Comparison of ENCODE assay signal across 12 cellular contexts in genomic region chr18:9653390-9653789, GRCh38. TPM values are rescaled to one million over a fixed set of nuclear protein-coding genes. Genes with fewer than 3 reads are reported as not detected.
DNase-seq lines count a peak whose midpoint lies in the region; ATAC-seq, FAIRE-seq and TF ChIP-seq lines count a peak whose summit lies in the region.
"Had no signal": no experiment of that assay in that cellular context is flagged by ENCODE, and none has a peak within 500 bp of the region (broad histone marks: within the 10 kb centered on the region; RNA-seq: fewer than 3 reads in every experiment).

No MANE protein-coding gene starts in this region.

- H3K36me3 ChIP-seq in right atrium auricular region (no peaks in the 10 kb centered on the region), HepG2 (replicated peaks in 1 of 2; ENCODE audit: control insufficient read depth in 1 of 2, insufficient read depth in 2 of 2, low read length in 2 of 2) (no peaks in the 10 kb centered on the region), aorta (ENCODE audit: control insufficient read depth in 1 of 2, insufficient read depth in 2 of 2, low read length in 1 of 2) (no peaks in the 10 kb centered on the region)
- H3K36me3 ChIP-seq: cardiac muscle cell had no signal

- POLR2A ChIA-PET in HepG2 (lab: Yijun Ruan, JAX) = no interaction called here

- no peaks in the 10 kb centered on the region for H3K36me3 Mint-ChIP-seq in chondrocyte (ENCODE audit: low read depth)

- no peaks in the 10 kb centered on the region for H4K20me1 ChIP-seq in HepG2 (ENCODE audit: insufficient read depth, low read length)

- BruUV-seq in HepG2 (replicated peaks; lab: Mats Ljungman, UMichigan) = no TSS peak

- TF ChIP-seq EP300 in HepG2 (IDR thresholded peaks at IDR 0.05; ENCODE audit: low read depth in 2 of 2, low read length in 2 of 2) (no peak), HepG2 (CRISPR knock-in tag; IDR thresholded peaks at IDR 0.05; ENCODE audit: borderline replicate concordance) (no peak)

- no peak for ATAC-seq in Right ventricle myocardium inferior
- ATAC-seq in HepG2 = peak; percentile 65
- ATAC-seq in aorta (ENCODE audit: low FRiP score) = peak; percentile 79

- H3K4me3 ChIP-seq in right atrium auricular region (no peak overlapping the region), HepG2 (replicated peaks in 1 of 3; ENCODE audit: insufficient read depth in 1 of 3, low read depth in 2 of 3, low read length in 3 of 3) (no peak overlapping the region), aorta (ENCODE audit: low read length in 2 of 2) (no peak overlapping the region)
- H3K4me3 ChIP-seq: cardiac muscle cell had no signal

- peak; percentile 74 for DNase-seq in Right ventricle myocardium inferior (ENCODE audit: missing footprints)
- no peak for DNase-seq in right atrium auricular region (ENCODE audit: low spot score)
- DNase-seq in chondrocyte (ENCODE audit: low spot score) = no peak
- DNase-seq in HepG2 (ENCODE audit: low spot score) = peak; percentile 57
- DNase-seq in aorta = peak; percentile 83 to 87
- no peak for DNase-seq in GM12891 (ENCODE audit: insufficient read length, low spot score)
- DNase-seq in urothelium cell line (ENCODE audit: low spot score) = no peak
- no peak for DNase-seq in D721Med (ENCODE audit: insufficient read length, low spot score)
- DNase-seq: activated CD4-positive, alpha-beta T cell treated with anti-CD3 and anti-CD28 coated beads, Interleukin-2, amount 50 U/mL, for 4 hours; MV-4-11; retina had no signal

- no peaks in the 10 kb centered on the region for H3K27me3 Mint-ChIP-seq in chondrocyte (ENCODE audit: low read depth)

- intact Hi-C loops in Right ventricle myocardium inferior (cut with DNase I) (no loop called here), HepG2 (cut with micrococcal nuclease; ENCODE audit: unreplicated experiment) (no loop called here), aorta (cut with DNase I) (loop anchor here in 1 of 2 donors (5.0 kb wide), 1 partner anchor 36 kb away; no protein-coding TSS in a partner anchor)

- no peaks in the 10 kb centered on the region for H3K4me1 ChIP-seq in right atrium auricular region
- peaks cover 29% of the 10 kb centered on the region for H3K4me1 ChIP-seq in HepG2 (ENCODE audit: insufficient read depth, low read length)
- H3K4me1 ChIP-seq in aorta (ENCODE audit: control insufficient read depth in 1 of 2, insufficient read depth in 2 of 2, low read length in 2 of 2) = no peaks in the 10 kb centered on the region

- H3K27ac ChIP-seq in right atrium auricular region = no peak overlapping the region
- no peak overlapping the region for H3K27ac ChIP-seq in HepG2 (ENCODE audit: extremely low read length, insufficient read depth, low read length)
- H3K27ac ChIP-seq in aorta (ENCODE audit: low read depth in 1 of 2, low read length in 2 of 2) = peak overlapping the region in 1 of 2 donors; percentile 13
- H3K27ac ChIP-seq: cardiac muscle cell had no signal

- peaks cover 4% of the 10 kb centered on the region for H3K9me3 Mint-ChIP-seq in chondrocyte (ENCODE audit: low read depth)

- no peak overlapping the region for H2AFZ ChIP-seq in HepG2 (ENCODE audit: low read length)

- peak overlapping the region; percentile 46; the same call in 1 of the 2 replicates for H3K4me2 ChIP-seq in HepG2 (ENCODE audit: low read depth, low read length)

- H3K79me2 ChIP-seq in HepG2 (ENCODE audit: insufficient read depth, low read length) = no peaks in the 10 kb centered on the region

- H3K27me3 ChIP-seq in right atrium auricular region (no peaks in the 10 kb centered on the region), HepG2 (ENCODE audit: control insufficient read depth in 1 of 2, insufficient read depth in 2 of 2, low read length in 2 of 2) (peaks cover 0 to 3% of the 10 kb centered on the region in 2 experiments; a peak in 2 of 5 replicates), aorta (ENCODE audit: control insufficient read depth in 1 of 2, insufficient read depth in 2 of 2, low read length in 1 of 2) (no peaks in the 10 kb centered on the region)
- H3K27me3 ChIP-seq: cardiac muscle cell had no signal

- peak overlapping the region; percentile 65 for H3K27ac Mint-ChIP-seq in chondrocyte (ENCODE audit: unreplicated experiment)

- peaks cover 26% of the 10 kb centered on the region for H3K4me1 Mint-ChIP-seq in chondrocyte (ENCODE audit: low read depth)

- H3K4me3 Mint-ChIP-seq in chondrocyte (ENCODE audit: unreplicated experiment) = no peak overlapping the region

- TF ChIP-seq CTCF in right atrium auricular region (IDR thresholded peaks at IDR 0.05) = no peak
- TF ChIP-seq CTCF in chondrocyte (IDR thresholded peaks at IDR 0.05) = no peak
- TF ChIP-seq CTCF in HepG2 (CRISPR knock-in tag; IDR thresholded peaks at IDR 0.05) = no peak
- no peak for TF ChIP-seq CTCF in D721Med (IDR thresholded peaks at IDR 0.05; ENCODE audit: insufficient read depth, missing control alignments)

- 8% methylated on average over 5 of the region's 5 CpGs for WGBS in HepG2 (ENCODE audit: low lambda C conversion rate)
- WGBS in aorta, 2 donors = 3 to 5% methylated on average over 5 of the region's 5 CpGs

- H3K9me3 ChIP-seq in right atrium auricular region (no peaks in the 10 kb centered on the region), HepG2 (ENCODE audit: low read length) (no peaks in the 10 kb centered on the region), aorta (ENCODE audit: control insufficient read depth, low read length) (no peaks in the 10 kb centered on the region)

- in situ Hi-C loops in HepG2 (cut with HindIII; ENCODE audit: extremely low pct_ligation_motif_present, low pct_unique_long_range_greater_than_20kb) = no loop called here

- CTCF ChIA-PET in HepG2 (lab: Yijun Ruan, JAX; ENCODE audit: low intra/inter-chr PET ratio, low total read pairs) = no interaction called here

- FAIRE-seq in HepG2 (lab: Jason Lieb, UNC) (no peak), GM12891 (lab: Jason Lieb, UNC) (no peak), urothelium cell line (lab: Jason Lieb, UNC) (no peak), D721Med (lab: Jason Lieb, UNC) (no peak)

- H3K9ac ChIP-seq in HepG2 (ENCODE audit: insufficient read depth, low read depth, low read length) = no peak overlapping the region

- TF ChIP-seq RAD21 in HepG2 (CRISPR knock-in tag; IDR thresholded peaks at IDR 0.05) = no peak

- TF ChIP-seq POLR2A in HepG2 (IDR thresholded peaks at IDR 0.05; ENCODE audit: insufficient read depth in 1 of 2, low read depth in 2 of 2, low read length in 2 of 2) (no peak), GM12891 (IDR thresholded peaks at IDR 0.05; ENCODE audit: low read depth, low read length) (no peak)

RNA-seq across cellular contexts. Expression of gene PPP4R1, which starts 39.0 kb away (rescaled TPM):
- 62.5 TPM for total RNA-seq in Right ventricle myocardium inferior
- 10 to 100 TPM; 38.9 to 51.4 TPM for total RNA-seq in right atrium auricular region
- total RNA-seq in chondrocyte = 105 to 110 TPM (median 108 TPM) in 3 replicates
- total RNA-seq in HepG2 (2016; rRNA removed; fragmentation: Illumina TruSeq; extraction: Trizol) = 66.5 and 84.6 TPM in 2 replicates
- total RNA-seq in HepG2 (2016; cell fraction: cytosol; rRNA removed; fragmentation: Illumina TruSeq; extraction: Trizol; ENCODE audit: low read depth) = 144 and 170 TPM in 2 replicates
- total RNA-seq in HepG2 (2016; cell fraction: insoluble cytoplasmic fraction; rRNA removed; fragmentation: Illumina TruSeq; extraction: Trizol) = 69.2 and 85.3 TPM in 2 replicates
- total RNA-seq in HepG2 (2016; cell fraction: membrane; rRNA removed; fragmentation: Illumina TruSeq; extraction: Trizol) = 85.0 and 109 TPM in 2 replicates
- total RNA-seq in HepG2 (2016; cell fraction: nucleus; rRNA removed; fragmentation: Illumina TruSeq; extraction: Trizol) = 69.1 and 76.3 TPM in 2 replicates
- polyA plus RNA-seq in HepG2 (2011; rRNA removed) = 67.2 and 72.4 TPM in 2 replicates
- 55.0 and 59.0 TPM in 2 replicates for polyA plus RNA-seq in HepG2 (2011; cell fraction: cytosol; rRNA removed)
- polyA plus RNA-seq in HepG2 (2011; cell fraction: nucleus; rRNA removed) = 76.7 and 84.0 TPM in 2 replicates
- 35.3 and 48.1 TPM in 2 replicates for polyA plus RNA-seq in HepG2 (2012)
- polyA plus RNA-seq in HepG2 (2016; cell fraction: cytosol; fragmentation: Illumina TruSeq; extraction: Trizol; ENCODE audit: low read depth) = 6.3 and 6.5 TPM in 2 replicates
- polyA plus RNA-seq in HepG2 (2016; cell fraction: insoluble cytoplasmic fraction; fragmentation: Illumina TruSeq; extraction: Trizol; ENCODE audit: low read depth) = 50.5 and 52.3 TPM in 2 replicates
- 18.9 and 22.6 TPM in 2 replicates for polyA plus RNA-seq in HepG2 (2016; cell fraction: membrane; fragmentation: Illumina TruSeq; extraction: Trizol; ENCODE audit: low read depth)
- 68.2 and 72.2 TPM in 2 replicates for polyA plus RNA-seq in HepG2 (2016; cell fraction: nucleus; fragmentation: Illumina TruSeq; extraction: Trizol; ENCODE audit: insufficient read depth, low read depth)
- polyA minus RNA-seq in HepG2 (2011; rRNA and poly(A)+ RNA removed; ENCODE audit: low replicate concordance) = 122 and 149 TPM in 2 replicates
- polyA minus RNA-seq in HepG2 (2011; cell fraction: cytosol; rRNA and poly(A)+ RNA removed) = 33.5 and 74.3 TPM in 2 replicates
- 130 and 145 TPM in 2 replicates for polyA minus RNA-seq in HepG2 (2011; cell fraction: nucleus; rRNA and poly(A)+ RNA removed)
- 100 to 1,000 TPM; 119 to 121 TPM for total RNA-seq in aorta
- 10 to 100 TPM; 36.6 to 38.4 TPM for polyA plus RNA-seq in aorta
- polyA plus RNA-seq in GM12891 (2012; ENCODE audit: low read depth, missing spikeins) = 14.3 TPM

RNA-seq across cellular contexts. Expression of gene RAB31, which starts 54.7 kb away (rescaled TPM):
- total RNA-seq in Right ventricle myocardium inferior = 11.7 TPM
- 10 to 100 TPM in 1 of 2 donors, 1 to 10 TPM in 1; 9.9 to 29.2 TPM for total RNA-seq in right atrium auricular region
- 82.4 to 89.6 TPM (median 87.7 TPM) in 3 replicates for total RNA-seq in chondrocyte
- 1.7 and 3.6 TPM in 2 replicates for total RNA-seq in HepG2 (2016; rRNA removed; fragmentation: Illumina TruSeq; extraction: Trizol)
- 1.4 and 2.6 TPM in 2 replicates for total RNA-seq in HepG2 (2016; cell fraction: cytosol; rRNA removed; fragmentation: Illumina TruSeq; extraction: Trizol; ENCODE audit: low read depth)
- total RNA-seq in HepG2 (2016; cell fraction: insoluble cytoplasmic fraction; rRNA removed; fragmentation: Illumina TruSeq; extraction: Trizol) = 2.9 TPM in 2 replicates
- total RNA-seq in HepG2 (2016; cell fraction: membrane; rRNA removed; fragmentation: Illumina TruSeq; extraction: Trizol) = 3.1 and 3.4 TPM in 2 replicates
- 1.4 and 2.6 TPM in 2 replicates for total RNA-seq in HepG2 (2016; cell fraction: nucleus; rRNA removed; fragmentation: Illumina TruSeq; extraction: Trizol)
- 0.73 and 1.1 TPM in 2 replicates for polyA plus RNA-seq in HepG2 (2011; rRNA removed)
- 0.24 and 1.2 TPM in 2 replicates for polyA plus RNA-seq in HepG2 (2011; cell fraction: cytosol; rRNA removed)
- polyA plus RNA-seq in HepG2 (2011; cell fraction: nucleus; rRNA removed) = 8.7 and 12.9 TPM in 2 replicates
- 0.38 and 2.1 TPM in 2 replicates for polyA plus RNA-seq in HepG2 (2012)
- 4.4 and 5.7 TPM in 2 replicates for polyA plus RNA-seq in HepG2 (2016; cell fraction: cytosol; fragmentation: Illumina TruSeq; extraction: Trizol; ENCODE audit: low read depth)
- polyA plus RNA-seq in HepG2 (2016; cell fraction: insoluble cytoplasmic fraction; fragmentation: Illumina TruSeq; extraction: Trizol; ENCODE audit: low read depth) = 3.7 TPM in 2 replicates
- 2.6 and 3.5 TPM in 2 replicates for polyA plus RNA-seq in HepG2 (2016; cell fraction: membrane; fragmentation: Illumina TruSeq; extraction: Trizol; ENCODE audit: low read depth)
- 2.9 and 3.0 TPM in 2 replicates for polyA plus RNA-seq in HepG2 (2016; cell fraction: nucleus; fragmentation: Illumina TruSeq; extraction: Trizol; ENCODE audit: insufficient read depth, low read depth)
- polyA minus RNA-seq in HepG2 (2011; rRNA and poly(A)+ RNA removed; ENCODE audit: low replicate concordance) = 1.9 and 153 TPM in 2 replicates
- 2.8 and 4.2 TPM in 2 replicates for polyA minus RNA-seq in HepG2 (2011; cell fraction: cytosol; rRNA and poly(A)+ RNA removed)
- polyA minus RNA-seq in HepG2 (2011; cell fraction: nucleus; rRNA and poly(A)+ RNA removed) = 5.3 and 5.5 TPM in 2 replicates
- total RNA-seq in aorta = 100 to 1,000 TPM; 107 to 145 TPM
- 10 to 100 TPM; 57.6 to 75.1 TPM for polyA plus RNA-seq in aorta
- polyA plus RNA-seq in GM12891 (2012; ENCODE audit: low read depth, missing spikeins) = 10.6 TPM

Comparison
In these comparisons a context has a peak if more than half of its experiments do, and no peak if none do; other contexts are left out.
1. DNase-seq: peak in Right ventricle myocardium inferior (single experiment), HepG2 (single experiment) and aorta (2 of 2); none in right atrium auricular region (single experiment), chondrocyte (single experiment), GM12891 (single experiment), urothelium cell line (single experiment) and D721Med (single experiment).